ENCODE assay signal across 22 cellular contexts in genomic region chr9:100346836-100347235, GRCh38. TPM values are rescaled to one million over a fixed set of nuclear protein-coding genes. Genes with fewer than 3 reads are reported as not detected.
A peak's percentile ranks its signal among the peaks of the same experiment; 100 is the strongest.
DNase-seq lines count a peak whose midpoint lies in the region; ATAC-seq, FAIRE-seq and TF ChIP-seq lines count a peak whose summit lies in the region.
"Had no signal": no experiment of that assay in that cellular context is flagged by ENCODE, and none has a peak within 500 bp of the region (broad histone marks: within the 10 kb centered on the region; RNA-seq: fewer than 3 reads in every experiment).

No MANE protein-coding gene starts in this region.

- BruUV-seq in GM12878 (replicated peaks; lab: Mats Ljungman, UMichigan) = no TSS peak

- DNase-seq in Right ventricle myocardium inferior (ENCODE audit: missing footprints) (no peak), left ventricle myocardium inferior (no peak), GM12878 (ENCODE audit: low read depth, low spot score) (no peak), left lung (no peak), kidney tubule cell (ENCODE audit: low spot score) (no peak), nephron progenitor cell (no peak)
- no peak for DNase-seq in activated naive CD8-positive, alpha-beta T cell treated with anti-CD3 and anti-CD28 coated beads for 36 hours
- DNase-seq in stimulated activated CD4-positive, alpha-beta T cell treated with anti-CD3 and anti-CD28 coated beads, Interleukin-12 subunit alpha, Interleukin-12 subunit beta, amount 100 ng/mL, for 4 hours = no peak
- DNase-seq: activated CD4-positive, alpha-beta memory T cell treated with anti-CD3 and anti-CD28 coated beads for 36 hours; heart left ventricle; KBM-7; NCI-H82; stimulated activated CD4-positive, alpha-beta T cell treated with anti-CD3 and anti-CD28 coated beads, Interleukin-4, amount 100 ng/mL, for 4 hours had no signal

- H3K9me3 Mint-ChIP-seq in nephron progenitor cell = no peaks in the 10 kb centered on the region
- H3K9me3 Mint-ChIP-seq in activated naive CD8-positive, alpha-beta T cell treated with anti-CD3 and anti-CD28 coated beads for 36 hours = no peaks in the 10 kb centered on the region
- H3K9me3 Mint-ChIP-seq: activated CD4-positive, alpha-beta memory T cell treated with anti-CD3 and anti-CD28 coated beads for 36 hours; mesothelial cell of epicardium had no signal

- no peak for TF ChIP-seq POLR2A in GM12878 (IDR thresholded peaks at IDR 0.05; ENCODE audit: low read depth, low read length)

- no peak overlapping the region for H3K4me2 ChIP-seq in GM12878 (ENCODE audit: control insufficient read depth, insufficient read depth)

- no peak overlapping the region for H3K4me3 Mint-ChIP-seq in nephron progenitor cell
- H3K4me3 Mint-ChIP-seq in activated naive CD8-positive, alpha-beta T cell treated with anti-CD3 and anti-CD28 coated beads for 36 hours = no peak overlapping the region
- H3K4me3 Mint-ChIP-seq: activated CD4-positive, alpha-beta memory T cell treated with anti-CD3 and anti-CD28 coated beads for 36 hours; mesothelial cell of epicardium had no signal

- POLR2A ChIA-PET in GM12878 (lab: Charles Lee) = no interaction called here

- H3K9me3 ChIP-seq in left ventricle myocardium inferior (replicated peaks) (no peaks in the 10 kb centered on the region), GM12878 (replicated peaks; ENCODE audit: control insufficient read depth, insufficient read depth, low read length) (no peaks in the 10 kb centered on the region), left lung (no peaks in the 10 kb centered on the region)
- H3K9me3 ChIP-seq: heart left ventricle, neutrophil had no signal

- peaks cover 46% of the 10 kb centered on the region for H3K36me3 Mint-ChIP-seq in nephron progenitor cell (ENCODE audit: low read depth)
- peaks cover 39% of the 10 kb centered on the region for H3K36me3 Mint-ChIP-seq in activated naive CD8-positive, alpha-beta T cell treated with anti-CD3 and anti-CD28 coated beads for 36 hours

- H4K20me1 ChIP-seq in GM12878 (ENCODE audit: control insufficient read depth, insufficient read depth) = no peaks in the 10 kb centered on the region

- no peak overlapping the region for H3K4me3 ChIP-seq in left ventricle myocardium inferior
- H3K4me3 ChIP-seq in GM12878 = peak overlapping the region; percentile 16; the same call in 1 of the 2 replicates
- H3K4me3 ChIP-seq in left lung = no peak overlapping the region
- H3K4me3 ChIP-seq: heart left ventricle had no signal

- H3K27ac ChIP-seq in left ventricle myocardium inferior (replicated peaks) (no peak overlapping the region), GM12878 (ENCODE audit: control insufficient read depth, insufficient read depth) (no peak overlapping the region), left lung (no peak overlapping the region)
- H3K27ac ChIP-seq: heart left ventricle, HL-60, neutrophil had no signal

- SMC1A ChIA-PET in GM12878 (lab: Charles Lee; ENCODE audit: uncharacterized antibody, unreplicated experiment) = interaction anchor here (0.5 to 1.8 kb wide), 3 partner anchors 9 to 251 kb away, joined by 3 to 4 read pairs (median 3); no protein-coding TSS in a partner anchor

- TF ChIP-seq RAD21 in GM12878 (IDR thresholded peaks at IDR 0.05; ENCODE audit: insufficient read depth, low read depth, low read length) = no peak

- peaks cover 21% of the 10 kb centered on the region for H3K4me1 ChIP-seq in left ventricle myocardium inferior
- no peaks in the 10 kb centered on the region; the same call in 1 of the 2 replicates for H3K4me1 ChIP-seq in GM12878 (ENCODE audit: control insufficient read depth, insufficient read depth, low read length)
- peaks cover 6 to 20% of the 10 kb centered on the region in 2 donors for H3K4me1 ChIP-seq in left lung

- in situ Hi-C loops in GM12878 (cut with MboI) = no loop called here

- H3K27me3 ChIP-seq in left ventricle myocardium inferior (ENCODE audit: low read depth) (no peaks in the 10 kb centered on the region), GM12878 (replicated peaks in 1 of 2; ENCODE audit: control insufficient read depth in 2 of 2, insufficient read depth in 2 of 2, low read length in 1 of 2) (no peaks in the 10 kb centered on the region), left lung (no peaks in the 10 kb centered on the region)
- H3K27me3 ChIP-seq: heart left ventricle, neutrophil had no signal

- ATAC-seq in Right ventricle myocardium inferior = peak; percentile 56
- ATAC-seq in GM12878 = no peak
- ATAC-seq in left lung = peak; percentile 75
- ATAC-seq: Panc1 had no signal

- no peaks in the 10 kb centered on the region for H3K27me3 Mint-ChIP-seq in nephron progenitor cell (ENCODE audit: low read depth, poor library complexity)
- no peaks in the 10 kb centered on the region for H3K27me3 Mint-ChIP-seq in activated naive CD8-positive, alpha-beta T cell treated with anti-CD3 and anti-CD28 coated beads for 36 hours
- H3K27me3 Mint-ChIP-seq: activated CD4-positive, alpha-beta memory T cell treated with anti-CD3 and anti-CD28 coated beads for 36 hours had no signal

- H3K9ac ChIP-seq in GM12878 (ENCODE audit: control insufficient read depth, insufficient read depth, low read length) = no peak overlapping the region

- RAD21 ChIA-PET in GM12878 (lab: Charles Lee; ENCODE audit: unreplicated experiment) = no interaction called here

- H3K4me1 Mint-ChIP-seq in nephron progenitor cell = peaks cover 33% of the 10 kb centered on the region
- peaks cover 43% of the 10 kb centered on the region for H3K4me1 Mint-ChIP-seq in activated naive CD8-positive, alpha-beta T cell treated with anti-CD3 and anti-CD28 coated beads for 36 hours

- CTCF ChIA-PET in GM12878 (lab: Yijun Ruan, JAX) = interaction anchor here (0.7 kb wide), 1 partner anchor 15 kb away, joined by 3 read pairs; no protein-coding TSS in a partner anchor

- no peak for TF ChIP-seq CTCF in left ventricle myocardium inferior (IDR thresholded peaks at IDR 0.05; ENCODE audit: borderline replicate concordance)
- TF ChIP-seq CTCF in GM12878 (IDR thresholded peaks at IDR 0.05 in 2 of 3, conservative IDR thresholded peaks at IDR 0.05 in 1 of 3; ENCODE audit: control insufficient read depth in 2 of 3, extremely low read depth in 1 of 3, insufficient read depth in 1 of 3, low read depth in 3 of 3, low read length in 3 of 3) = no peak
- TF ChIP-seq CTCF in left lung (IDR thresholded peaks at IDR 0.05) = no peak
- no peak for TF ChIP-seq CTCF in nephron progenitor cell (IDR thresholded peaks at IDR 0.05)

- FAIRE-seq in GM12878 (lab: Jason Lieb, UNC) = no peak
- FAIRE-seq: A204.1, endometrium, GM12891, keratinocyte, TTC549 had no signal

- no peak overlapping the region for H3K27ac Mint-ChIP-seq in nephron progenitor cell
- no peak overlapping the region for H3K27ac Mint-ChIP-seq in activated naive CD8-positive, alpha-beta T cell treated with anti-CD3 and anti-CD28 coated beads for 36 hours
- H3K27ac Mint-ChIP-seq: activated CD4-positive, alpha-beta memory T cell treated with anti-CD3 and anti-CD28 coated beads for 36 hours; mesothelial cell of epicardium had no signal

- H3K79me2 ChIP-seq in GM12878 (ENCODE audit: control insufficient read depth, insufficient read depth, low read length) = peaks cover 86% of the 10 kb centered on the region

- H3K36me3 ChIP-seq in left ventricle myocardium inferior (peaks cover 14% of the 10 kb centered on the region), GM12878 (ENCODE audit: control insufficient read depth in 2 of 2, insufficient read depth in 2 of 2, low read length in 1 of 2) (peaks cover 0 to 18% of the 10 kb centered on the region in 2 experiments; a peak in 3 of 4 replicates), left lung (peaks cover 0 to 11% of the 10 kb centered on the region in 2 donors)
- H3K36me3 ChIP-seq: neutrophil had no signal

- no peak for TF ChIP-seq EP300 in GM12878 (IDR thresholded peaks at IDR 0.05; ENCODE audit: borderline replicate concordance in 1 of 2, control insufficient read depth in 1 of 2, low read depth in 2 of 2, low read length in 2 of 2)

- WGBS in GM12878 (ENCODE audit: insufficient coverage, insufficient replicate concordance, low lambda C conversion rate, missing lambda C conversion rate) = 96% methylated on average over 3 of the region's 3 CpGs

- intact Hi-C loops in Right ventricle myocardium inferior (cut with DNase I) = no loop called here
- intact Hi-C loops in left ventricle myocardium inferior (cut with micrococcal nuclease) = no loop called here
- intact Hi-C loops in GM12878 (cut with micrococcal nuclease; ENCODE audit: unreplicated experiment) = loop anchor here (5.0 kb wide), 1 partner anchor 90 kb away; no protein-coding TSS in a partner anchor
- intact Hi-C loops in left lung (cut with DNase I) = no loop called here

- no peak overlapping the region for H2AFZ ChIP-seq in GM12878 (ENCODE audit: control insufficient read depth, low read depth, low read length)

TF ChIP-seq in GM12878, 131 proteins besides CTCF, POLR2A, EP300 and RAD21 (continues in another document):
- no peak for TF ChIP-seq PAX5 (IDR thresholded peaks at IDR 0.05; ENCODE audit: borderline replicate concordance, low read depth, low read length)
- TF ChIP-seq IRF4 (IDR thresholded peaks at IDR 0.05; ENCODE audit: low read depth, low read length) = no peak

RNA-seq across cellular contexts. Expression of gene TEX10, which starts 5.9 kb away (rescaled TPM):
- total RNA-seq in Right ventricle myocardium inferior (7.5 TPM), left ventricle myocardium inferior (7.7 TPM), GM12878 (2014; rRNA removed) (38.0 and 46.3 TPM in 2 replicates), GM12878 (2014; rRNA removed; fragmentation: Illumina TruSeq; extraction: Trizol) (35.1 and 35.5 TPM in 2 replicates), GM12878 (2021) (30.0 and 30.4 TPM in 2 replicates), left lung (10 to 100 TPM; 10.5 to 13.7 TPM)
- 85.3 and 88.4 TPM in 2 replicates for total RNA-seq in GM12878 (2013; cell fraction: nucleolus; rRNA removed)
- 11.6 TPM for polyA plus RNA-seq in GM12878 (2011; ENCODE audit: low read depth)
- polyA plus RNA-seq in GM12878 (2011; rRNA removed) (46.6 and 54.1 TPM in 2 replicates), GM12878 (2014; fragmentation: Illumina TruSeq; extraction: Trizol) (37.0 and 41.3 TPM in 2 replicates), GM12878 (2014; fragmentation: Nextera tagmentation; extraction: Ambion mirVana) (10 to 100 TPM; 17.4 to 25.8 TPM), GM12878 (2014; rRNA removed) (23.4 and 27.8 TPM in 2 replicates), GM12878 (2016; fragmentation: Nextera tagmentation; extraction: Ambion mirVana) (10 to 100 TPM; 43.5 to 45.3 TPM)
- 22.2 and 22.9 TPM in 2 replicates for polyA plus RNA-seq in GM12878 (2011; cell fraction: cytosol; rRNA removed)
- 28.5 and 31.8 TPM in 2 replicates for polyA plus RNA-seq in GM12878 (2011; cell fraction: nucleus; rRNA removed)
- polyA plus RNA-seq in GM12878 (2012) = 14.3 and 20.3 TPM in 2 replicates
- 44.7 and 52.7 TPM in 2 replicates for polyA minus RNA-seq in GM12878 (2011; rRNA and poly(A)+ RNA removed)
- 11.4 and 12.8 TPM in 2 replicates for polyA minus RNA-seq in GM12878 (2011; cell fraction: cytosol; rRNA and poly(A)+ RNA removed)
- polyA minus RNA-seq in GM12878 (2011; cell fraction: nucleus; rRNA and poly(A)+ RNA removed) = 32.5 and 48.1 TPM in 2 replicates
- 10 to 100 TPM; 37.0 to 39.0 TPM for total RNA-seq in activated naive CD8-positive, alpha-beta T cell treated with anti-CD3 and anti-CD28 coated beads for 36 hours
